In the genomic region with DNA sequence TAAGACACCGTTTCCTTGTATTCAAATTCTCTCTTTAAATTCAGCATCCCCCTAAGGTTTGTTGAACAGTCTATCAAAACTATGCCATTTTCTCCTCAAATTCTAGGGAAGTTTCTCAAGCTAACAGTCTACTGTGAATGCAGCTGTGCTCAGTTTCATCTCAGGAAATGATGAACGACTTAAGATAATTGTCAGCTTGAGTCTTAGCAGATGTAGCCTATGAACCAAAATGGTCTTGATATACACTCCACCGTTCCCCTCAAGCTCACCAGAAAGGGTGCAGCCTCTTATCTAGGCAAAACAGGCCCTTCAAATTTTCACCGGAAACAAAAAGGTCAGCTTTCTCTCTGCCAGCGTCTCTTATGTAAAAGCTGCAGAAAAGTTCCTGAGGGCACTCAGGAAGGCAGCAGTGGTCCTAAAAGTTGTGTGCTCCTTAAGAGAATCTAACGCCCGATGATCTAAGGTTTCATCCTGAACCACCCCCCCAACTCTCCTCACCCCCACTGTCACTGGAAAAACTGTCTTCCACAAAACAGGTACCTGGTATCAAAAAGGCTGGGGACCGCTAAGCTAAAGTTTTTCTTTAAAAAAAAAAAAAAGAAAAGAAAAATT, we compare ENCODE assay signal across 1 cellular context.
A peak's percentile ranks its signal among the peaks of the same experiment; 100 is the strongest.
TF ChIP-seq lines count a peak whose summit lies in the region.

No MANE protein-coding gene starts in this region.

TF ChIP-seq in K562, 482 proteins besides CTCF, POLR2A, EP300 and RAD21 (continued from another document and continues in another):
- TF ChIP-seq, protein P1, sequence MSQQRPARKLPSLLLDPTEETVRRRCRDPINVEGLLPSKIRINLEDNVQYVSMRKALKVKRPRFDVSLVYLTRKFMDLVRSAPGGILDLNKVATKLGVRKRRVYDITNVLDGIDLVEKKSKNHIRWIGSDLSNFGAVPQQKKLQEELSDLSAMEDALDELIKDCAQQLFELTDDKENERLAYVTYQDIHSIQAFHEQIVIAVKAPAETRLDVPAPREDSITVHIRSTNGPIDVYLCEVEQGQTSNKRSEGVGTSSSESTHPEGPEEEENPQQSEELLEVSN (IDR thresholded peaks at IDR 0.05; ENCODE audit: borderline replicate concordance in 1 of 2, extremely low read depth in 1 of 2, insufficient read depth in 1 of 2, insufficient read length in 1 of 2, low read depth in 1 of 2, low read length in 1 of 2, poor library complexity in 1 of 2, severe bottlenecking in 1 of 2): no peak
- TF ChIP-seq USF2 (CRISPR knock-in tag; IDR thresholded peaks at IDR 0.05): no peak
- TF ChIP-seq NR2C1 (IDR thresholded peaks at IDR 0.05): peak; percentile 53; the same call in 1 of the 2 replicates
- TF ChIP-seq NR2C1 (tag; IDR thresholded peaks at IDR 0.05): peak; percentile 70
- TF ChIP-seq, protein P2, sequence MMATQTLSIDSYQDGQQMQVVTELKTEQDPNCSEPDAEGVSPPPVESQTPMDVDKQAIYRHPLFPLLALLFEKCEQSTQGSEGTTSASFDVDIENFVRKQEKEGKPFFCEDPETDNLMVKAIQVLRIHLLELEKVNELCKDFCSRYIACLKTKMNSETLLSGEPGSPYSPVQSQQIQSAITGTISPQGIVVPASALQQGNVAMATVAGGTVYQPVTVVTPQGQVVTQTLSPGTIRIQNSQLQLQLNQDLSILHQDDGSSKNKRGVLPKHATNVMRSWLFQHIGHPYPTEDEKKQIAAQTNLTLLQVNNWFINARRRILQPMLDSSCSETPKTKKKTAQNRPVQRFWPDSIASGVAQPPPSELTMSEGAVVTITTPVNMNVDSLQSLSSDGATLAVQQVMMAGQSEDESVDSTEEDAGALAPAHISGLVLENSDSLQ (IDR thresholded peaks at IDR 0.05): peak; percentile 92
- no peak for TF ChIP-seq CEBPB (tag; IDR thresholded peaks at IDR 0.05)
- TF ChIP-seq HBP1 (CRISPR knock-in tag; IDR thresholded peaks at IDR 0.05): no peak
- no peak for TF ChIP-seq ZNF444 (CRISPR knock-in tag; IDR thresholded peaks at IDR 0.05)
- TF ChIP-seq JUNB (CRISPR knock-in tag; conservative IDR thresholded peaks at IDR 0.05): no peak
- TF ChIP-seq PCBP1 (IDR thresholded peaks at IDR 0.05; ENCODE audit: low read depth, low read length, poor library complexity, severe bottlenecking): no peak
- no peak for TF ChIP-seq ADNP (tag; IDR thresholded peaks at IDR 0.05)
- TF ChIP-seq HNRNPLL (IDR thresholded peaks at IDR 0.05; ENCODE audit: low read depth, low read length, poor library complexity, severe bottlenecking): no peak
- TF ChIP-seq SIX5 (IDR thresholded peaks at IDR 0.05; ENCODE audit: borderline replicate concordance in 1 of 2, insufficient read depth in 1 of 2, low read depth in 1 of 2, low read length in 2 of 2): no peak
- no peak for TF ChIP-seq E2F3 (CRISPR knock-in tag; IDR thresholded peaks at IDR 0.05)
- TF ChIP-seq, protein P3, sequence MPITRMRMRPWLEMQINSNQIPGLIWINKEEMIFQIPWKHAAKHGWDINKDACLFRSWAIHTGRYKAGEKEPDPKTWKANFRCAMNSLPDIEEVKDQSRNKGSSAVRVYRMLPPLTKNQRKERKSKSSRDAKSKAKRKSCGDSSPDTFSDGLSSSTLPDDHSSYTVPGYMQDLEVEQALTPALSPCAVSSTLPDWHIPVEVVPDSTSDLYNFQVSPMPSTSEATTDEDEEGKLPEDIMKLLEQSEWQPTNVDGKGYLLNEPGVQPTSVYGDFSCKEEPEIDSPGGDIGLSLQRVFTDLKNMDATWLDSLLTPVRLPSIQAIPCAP (CRISPR knock-in tag; IDR thresholded peaks at IDR 0.05; ENCODE audit: borderline replicate concordance): no peak
- TF ChIP-seq, protein P4, sequence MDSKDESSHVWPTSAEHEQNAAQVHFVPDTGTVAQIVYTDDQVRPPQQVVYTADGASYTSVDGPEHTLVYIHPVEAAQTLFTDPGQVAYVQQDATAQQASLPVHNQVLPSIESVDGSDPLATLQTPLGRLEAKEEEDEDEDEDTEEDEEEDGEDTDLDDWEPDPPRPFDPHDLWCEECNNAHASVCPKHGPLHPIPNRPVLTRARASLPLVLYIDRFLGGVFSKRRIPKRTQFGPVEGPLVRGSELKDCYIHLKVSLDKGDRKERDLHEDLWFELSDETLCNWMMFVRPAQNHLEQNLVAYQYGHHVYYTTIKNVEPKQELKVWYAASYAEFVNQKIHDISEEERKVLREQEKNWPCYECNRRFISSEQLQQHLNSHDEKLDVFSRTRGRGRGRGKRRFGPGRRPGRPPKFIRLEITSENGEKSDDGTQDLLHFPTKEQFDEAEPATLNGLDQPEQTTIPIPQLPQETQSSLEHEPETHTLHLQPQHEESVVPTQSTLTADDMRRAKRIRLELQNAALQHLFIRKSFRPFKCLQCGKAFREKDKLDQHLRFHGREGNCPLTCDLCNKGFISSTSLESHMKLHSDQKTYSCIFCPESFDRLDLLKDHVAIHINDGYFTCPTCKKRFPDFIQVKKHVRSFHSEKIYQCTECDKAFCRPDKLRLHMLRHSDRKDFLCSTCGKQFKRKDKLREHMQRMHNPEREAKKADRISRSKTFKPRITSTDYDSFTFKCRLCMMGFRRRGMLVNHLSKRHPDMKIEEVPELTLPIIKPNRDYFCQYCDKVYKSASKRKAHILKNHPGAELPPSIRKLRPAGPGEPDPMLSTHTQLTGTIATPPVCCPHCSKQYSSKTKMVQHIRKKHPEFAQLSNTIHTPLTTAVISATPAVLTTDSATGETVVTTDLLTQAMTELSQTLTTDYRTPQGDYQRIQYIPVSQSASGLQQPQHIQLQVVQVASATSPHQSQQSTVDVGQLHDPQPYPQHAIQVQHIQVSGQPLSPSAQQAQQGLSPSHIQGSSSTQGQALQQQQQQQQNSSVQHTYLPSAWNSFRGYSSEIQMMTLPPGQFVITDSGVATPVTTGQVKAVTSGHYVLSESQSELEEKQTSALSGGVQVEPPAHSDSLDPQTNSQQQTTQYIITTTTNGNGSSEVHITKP (IDR thresholded peaks at IDR 0.05; ENCODE audit: partially characterized antibody): no peak
- TF ChIP-seq CHD2 (IDR thresholded peaks at IDR 0.05; ENCODE audit: low read depth, low read length): no peak
- no peak for TF ChIP-seq ZNF445 (CRISPR knock-in tag; IDR thresholded peaks at IDR 0.05; ENCODE audit: low read depth)
- TF ChIP-seq ZBTB7A (IDR thresholded peaks at IDR 0.05; ENCODE audit: borderline replicate concordance, control insufficient read depth, low read depth, low read length): no peak
- TF ChIP-seq RBM22 (IDR thresholded peaks at IDR 0.05; ENCODE audit: low read depth, low read length, poor library complexity, severe bottlenecking): no peak
- no peak for TF ChIP-seq NFE2 (IDR thresholded peaks at IDR 0.05; ENCODE audit: low read depth)
- TF ChIP-seq HDAC3 (IDR thresholded peaks at IDR 0.05; ENCODE audit: borderline replicate concordance, partially characterized antibody): peak; percentile 90
- TF ChIP-seq, protein P5, sequence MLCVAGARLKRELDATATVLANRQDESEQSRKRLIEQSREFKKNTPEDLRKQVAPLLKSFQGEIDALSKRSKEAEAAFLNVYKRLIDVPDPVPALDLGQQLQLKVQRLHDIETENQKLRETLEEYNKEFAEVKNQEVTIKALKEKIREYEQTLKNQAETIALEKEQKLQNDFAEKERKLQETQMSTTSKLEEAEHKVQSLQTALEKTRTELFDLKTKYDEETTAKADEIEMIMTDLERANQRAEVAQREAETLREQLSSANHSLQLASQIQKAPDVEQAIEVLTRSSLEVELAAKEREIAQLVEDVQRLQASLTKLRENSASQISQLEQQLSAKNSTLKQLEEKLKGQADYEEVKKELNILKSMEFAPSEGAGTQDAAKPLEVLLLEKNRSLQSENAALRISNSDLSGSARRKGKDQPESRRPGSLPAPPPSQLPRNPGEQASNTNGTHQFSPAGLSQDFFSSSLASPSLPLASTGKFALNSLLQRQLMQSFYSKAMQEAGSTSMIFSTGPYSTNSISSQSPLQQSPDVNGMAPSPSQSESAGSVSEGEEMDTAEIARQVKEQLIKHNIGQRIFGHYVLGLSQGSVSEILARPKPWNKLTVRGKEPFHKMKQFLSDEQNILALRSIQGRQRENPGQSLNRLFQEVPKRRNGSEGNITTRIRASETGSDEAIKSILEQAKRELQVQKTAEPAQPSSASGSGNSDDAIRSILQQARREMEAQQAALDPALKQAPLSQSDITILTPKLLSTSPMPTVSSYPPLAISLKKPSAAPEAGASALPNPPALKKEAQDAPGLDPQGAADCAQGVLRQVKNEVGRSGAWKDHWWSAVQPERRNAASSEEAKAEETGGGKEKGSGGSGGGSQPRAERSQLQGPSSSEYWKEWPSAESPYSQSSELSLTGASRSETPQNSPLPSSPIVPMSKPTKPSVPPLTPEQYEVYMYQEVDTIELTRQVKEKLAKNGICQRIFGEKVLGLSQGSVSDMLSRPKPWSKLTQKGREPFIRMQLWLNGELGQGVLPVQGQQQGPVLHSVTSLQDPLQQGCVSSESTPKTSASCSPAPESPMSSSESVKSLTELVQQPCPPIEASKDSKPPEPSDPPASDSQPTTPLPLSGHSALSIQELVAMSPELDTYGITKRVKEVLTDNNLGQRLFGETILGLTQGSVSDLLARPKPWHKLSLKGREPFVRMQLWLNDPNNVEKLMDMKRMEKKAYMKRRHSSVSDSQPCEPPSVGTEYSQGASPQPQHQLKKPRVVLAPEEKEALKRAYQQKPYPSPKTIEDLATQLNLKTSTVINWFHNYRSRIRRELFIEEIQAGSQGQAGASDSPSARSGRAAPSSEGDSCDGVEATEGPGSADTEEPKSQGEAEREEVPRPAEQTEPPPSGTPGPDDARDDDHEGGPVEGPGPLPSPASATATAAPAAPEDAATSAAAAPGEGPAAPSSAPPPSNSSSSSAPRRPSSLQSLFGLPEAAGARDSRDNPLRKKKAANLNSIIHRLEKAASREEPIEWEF (CRISPR knock-in tag; IDR thresholded peaks at IDR 0.05): no peak
- TF ChIP-seq ZNF280B (CRISPR knock-in tag; IDR thresholded peaks at IDR 0.05): no peak
- peak; percentile 26 to 61; a peak in 2 of 4 replicates for TF ChIP-seq SIN3A (IDR thresholded peaks at IDR 0.05; ENCODE audit: borderline replicate concordance in 2 of 2, control insufficient read depth in 1 of 2, low read depth in 2 of 2, low read length in 2 of 2)
- TF ChIP-seq TEAD1 (CRISPR knock-in tag; IDR thresholded peaks at IDR 0.05): no peak; a peak in 1 of 4 replicates
- peak; percentile 21; the same call in 1 of the 2 replicates for TF ChIP-seq NFRKB (IDR thresholded peaks at IDR 0.05; ENCODE audit: low read depth)
- no peak for TF ChIP-seq EWSR1 (IDR thresholded peaks at IDR 0.05; ENCODE audit: borderline replicate concordance, low read depth, partially characterized antibody)
- no peak for TF ChIP-seq PHF8 (IDR thresholded peaks at IDR 0.05; ENCODE audit: borderline replicate concordance, low read length)
- TF ChIP-seq HNRNPK (IDR thresholded peaks at IDR 0.05; ENCODE audit: low read depth, low read length, poor library complexity, severe bottlenecking): no peak
- TF ChIP-seq, protein P6, sequence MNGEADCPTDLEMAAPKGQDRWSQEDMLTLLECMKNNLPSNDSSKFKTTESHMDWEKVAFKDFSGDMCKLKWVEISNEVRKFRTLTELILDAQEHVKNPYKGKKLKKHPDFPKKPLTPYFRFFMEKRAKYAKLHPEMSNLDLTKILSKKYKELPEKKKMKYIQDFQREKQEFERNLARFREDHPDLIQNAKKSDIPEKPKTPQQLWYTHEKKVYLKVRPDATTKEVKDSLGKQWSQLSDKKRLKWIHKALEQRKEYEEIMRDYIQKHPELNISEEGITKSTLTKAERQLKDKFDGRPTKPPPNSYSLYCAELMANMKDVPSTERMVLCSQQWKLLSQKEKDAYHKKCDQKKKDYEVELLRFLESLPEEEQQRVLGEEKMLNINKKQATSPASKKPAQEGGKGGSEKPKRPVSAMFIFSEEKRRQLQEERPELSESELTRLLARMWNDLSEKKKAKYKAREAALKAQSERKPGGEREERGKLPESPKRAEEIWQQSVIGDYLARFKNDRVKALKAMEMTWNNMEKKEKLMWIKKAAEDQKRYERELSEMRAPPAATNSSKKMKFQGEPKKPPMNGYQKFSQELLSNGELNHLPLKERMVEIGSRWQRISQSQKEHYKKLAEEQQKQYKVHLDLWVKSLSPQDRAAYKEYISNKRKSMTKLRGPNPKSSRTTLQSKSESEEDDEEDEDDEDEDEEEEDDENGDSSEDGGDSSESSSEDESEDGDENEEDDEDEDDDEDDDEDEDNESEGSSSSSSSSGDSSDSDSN (IDR thresholded peaks at IDR 0.05; ENCODE audit: borderline replicate concordance in 1 of 2, low read depth in 2 of 2, low read length in 2 of 2): peak; percentile 55 to 64; a peak in 1 of 4 replicates
- no peak for TF ChIP-seq EHMT2 (IDR thresholded peaks at IDR 0.05)
- TF ChIP-seq TAF7 (tag; IDR thresholded peaks at IDR 0.05): no peak
- TF ChIP-seq ZNF551 (CRISPR knock-in tag; IDR thresholded peaks at IDR 0.05): no peak
- TF ChIP-seq THRAP3 (IDR thresholded peaks at IDR 0.05; ENCODE audit: borderline replicate concordance): no peak
- 0 out of 2 replicates have a peak, but pooled peaks have one; percentile 58 for TF ChIP-seq ZNF584 (CRISPR knock-in tag; IDR thresholded peaks at IDR 0.05; ENCODE audit: low read depth)
- TF ChIP-seq SMARCE1 (IDR thresholded peaks at IDR 0.05): peak; percentile 89
- TF ChIP-seq NFATC3 (IDR thresholded peaks at IDR 0.05): no peak
